ENCODE assay signal across 29 cellular contexts in genomic region chr12:72742560-72742959, GRCh38.
"Had no signal": no experiment of that assay in that cellular context is flagged by ENCODE, and none has a peak within 500 bp of the region (broad histone marks: within the 10 kb centered on the region; RNA-seq: fewer than 3 reads in every experiment).

No MANE protein-coding gene starts in this region.

- DNase-seq: colonic mucosa; cortex of kidney; dermis blood vessel endothelial cell; dorsolateral prefrontal cortex; effector CD4-positive, alpha-beta T cell; effector CD8-positive, alpha-beta T cell; effector memory CD4-positive, alpha-beta T cell; effector memory CD8-positive, alpha-beta T cell; endodermal cell; erythroblast; esophagus squamous epithelium; foreskin fibroblast; foreskin keratinocyte; foreskin melanocyte; gastrocnemius medialis; glutamatergic neuron; head of caudate nucleus; heart left ventricle; heart right ventricle had no signal

- H3K27ac ChIP-seq: colonic mucosa, coronary artery, dorsolateral prefrontal cortex, epithelial cell of prostate, esophagus muscularis mucosa, esophagus squamous epithelium, foreskin keratinocyte, gastrocnemius medialis, gastroesophageal sphincter, heart left ventricle, heart right ventricle, hepatocyte had no signal

- FAIRE-seq: colon, endometrium, endothelial cell of umbilical vein, frontal cortex had no signal

- H3K27me3 ChIP-seq: colonic mucosa, dorsolateral prefrontal cortex, esophagus muscularis mucosa, esophagus squamous epithelium, foreskin keratinocyte, gastrocnemius medialis, gastroesophageal sphincter, heart left ventricle, heart right ventricle, hepatocyte had no signal

- H3K9me3 ChIP-seq: colonic mucosa, gastrocnemius medialis had no signal

- ATAC-seq: effector memory CD8-positive, alpha-beta T cell; esophagus mucosa; foreskin keratinocyte; gastrocnemius medialis; gastroesophageal sphincter; heart left ventricle; heart right ventricle had no signal

- H3K4me1 ChIP-seq: colonic mucosa, esophagus muscularis mucosa, esophagus squamous epithelium, foreskin keratinocyte, gastrocnemius medialis, gastroesophageal sphincter, heart left ventricle, heart right ventricle had no signal

- H3K4me3 ChIP-seq: colonic mucosa, coronary artery, dorsolateral prefrontal cortex, esophagus muscularis mucosa, esophagus squamous epithelium, gastrocnemius medialis, gastroesophageal sphincter, heart left ventricle, heart right ventricle, hepatocyte had no signal

- H3K36me3 ChIP-seq: colonic mucosa, esophagus muscularis mucosa, esophagus squamous epithelium, gastrocnemius medialis, gastroesophageal sphincter, heart left ventricle, heart right ventricle had no signal
